ENCODE assay signal across 1 cellular context in the genomic region with DNA sequence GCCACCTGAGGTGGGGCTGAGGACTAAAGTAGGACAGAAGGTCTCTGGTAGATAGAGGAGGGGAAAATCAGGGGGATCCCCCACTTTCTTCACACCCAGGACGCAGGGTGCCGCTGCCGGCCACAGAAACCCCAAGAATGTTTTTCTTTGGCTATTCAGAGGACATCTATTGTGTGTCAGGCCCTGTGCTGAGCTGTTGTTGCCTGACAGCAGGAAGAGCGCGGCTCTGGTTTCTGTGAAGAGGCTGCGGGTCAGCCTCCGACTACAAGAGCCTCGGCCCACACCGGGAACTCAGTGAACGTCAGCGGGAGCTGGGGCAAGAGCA.
TF ChIP-seq lines count a peak whose summit lies in the region.

No MANE protein-coding gene starts in this region.

TF ChIP-seq in K562, 482 proteins besides CTCF, POLR2A, EP300 and RAD21 (continued from another document and continues in another):
- TF ChIP-seq ZNF609 (CRISPR knock-in tag; IDR thresholded peaks at IDR 0.05; ENCODE audit: borderline replicate concordance): no peak
- TF ChIP-seq NFXL1 (CRISPR knock-in tag; IDR thresholded peaks at IDR 0.05): no peak
- TF ChIP-seq MLLT1 (IDR thresholded peaks at IDR 0.05): no peak
- no peak for TF ChIP-seq ZNF134 (CRISPR knock-in tag; conservative IDR thresholded peaks at IDR 0.05)
- no peak for TF ChIP-seq YY1 (IDR thresholded peaks at IDR 0.05; ENCODE audit: borderline replicate concordance in 1 of 3, control insufficient read depth in 1 of 3, extremely low read depth in 1 of 3, insufficient read depth in 3 of 3, insufficient read length in 1 of 3, insufficient replicate concordance in 2 of 3, low read depth in 1 of 3, low read length in 2 of 3)
- TF ChIP-seq SAFB (IDR thresholded peaks at IDR 0.05; ENCODE audit: borderline replicate concordance, low read depth, low read length): no peak
- no peak for TF ChIP-seq TEAD4 (IDR thresholded peaks at IDR 0.05; ENCODE audit: low read length)
- no peak for TF ChIP-seq TEAD4 (CRISPR knock-in tag; IDR thresholded peaks at IDR 0.05; ENCODE audit: borderline replicate concordance)
- 0 out of 2 replicates have a peak, but pooled peaks have one; percentile 37 for TF ChIP-seq ZNF695 (CRISPR knock-in tag; IDR thresholded peaks at IDR 0.05)
- no peak for TF ChIP-seq ZNF778 (CRISPR knock-in tag; IDR thresholded peaks at IDR 0.05)
- peak; percentile 79; the same call in 1 of the 2 replicates for TF ChIP-seq ZNF644 (tag; IDR thresholded peaks at IDR 0.05; ENCODE audit: low read depth)
- no peak for TF ChIP-seq MECOM (CRISPR knock-in tag; IDR thresholded peaks at IDR 0.05)
- TF ChIP-seq ATF1 (CRISPR knock-in tag; IDR thresholded peaks at IDR 0.05): no peak
- no peak for TF ChIP-seq ATF1 (tag; IDR thresholded peaks at IDR 0.05)
- TF ChIP-seq ETV1 (tag; conservative IDR thresholded peaks at IDR 0.05; ENCODE audit: low read depth): no peak
- no peak for TF ChIP-seq ATF7 (IDR thresholded peaks at IDR 0.05)
- 0 out of 2 replicates have a peak, but pooled peaks have one; percentile 16 for TF ChIP-seq HDAC8 (tag; IDR thresholded peaks at IDR 0.05)
- no peak for TF ChIP-seq ELF2 (CRISPR knock-in tag; IDR thresholded peaks at IDR 0.05)
- TF ChIP-seq FOXJ2 (tag; IDR thresholded peaks at IDR 0.05): no peak; the same call in 1 of the 2 replicates
- no peak for TF ChIP-seq TFAP4 (CRISPR knock-in tag; IDR thresholded peaks at IDR 0.05; ENCODE audit: borderline replicate concordance)
- no peak for TF ChIP-seq SUPT5H (IDR thresholded peaks at IDR 0.05)
- TF ChIP-seq FOXK1 (CRISPR knock-in tag; IDR thresholded peaks at IDR 0.05; ENCODE audit: borderline replicate concordance): no peak
- TF ChIP-seq, protein P1, sequence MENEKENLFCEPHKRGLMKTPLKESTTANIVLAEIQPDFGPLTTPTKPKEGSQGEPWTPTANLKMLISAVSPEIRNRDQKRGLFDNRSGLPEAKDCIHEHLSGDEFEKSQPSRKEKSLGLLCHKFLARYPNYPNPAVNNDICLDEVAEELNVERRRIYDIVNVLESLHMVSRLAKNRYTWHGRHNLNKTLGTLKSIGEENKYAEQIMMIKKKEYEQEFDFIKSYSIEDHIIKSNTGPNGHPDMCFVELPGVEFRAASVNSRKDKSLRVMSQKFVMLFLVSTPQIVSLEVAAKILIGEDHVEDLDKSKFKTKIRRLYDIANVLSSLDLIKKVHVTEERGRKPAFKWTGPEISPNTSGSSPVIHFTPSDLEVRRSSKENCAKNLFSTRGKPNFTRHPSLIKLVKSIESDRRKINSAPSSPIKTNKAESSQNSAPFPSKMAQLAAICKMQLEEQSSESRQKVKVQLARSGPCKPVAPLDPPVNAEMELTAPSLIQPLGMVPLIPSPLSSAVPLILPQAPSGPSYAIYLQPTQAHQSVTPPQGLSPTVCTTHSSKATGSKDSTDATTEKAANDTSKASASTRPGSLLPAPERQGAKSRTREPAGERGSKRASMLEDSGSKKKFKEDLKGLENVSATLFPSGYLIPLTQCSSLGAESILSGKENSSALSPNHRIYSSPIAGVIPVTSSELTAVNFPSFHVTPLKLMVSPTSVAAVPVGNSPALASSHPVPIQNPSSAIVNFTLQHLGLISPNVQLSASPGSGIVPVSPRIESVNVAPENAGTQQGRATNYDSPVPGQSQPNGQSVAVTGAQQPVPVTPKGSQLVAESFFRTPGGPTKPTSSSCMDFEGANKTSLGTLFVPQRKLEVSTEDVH (IDR thresholded peaks at IDR 0.05; ENCODE audit: low read depth, partially characterized antibody): no peak
- TF ChIP-seq ZNF696 (CRISPR knock-in tag; conservative IDR thresholded peaks at IDR 0.05): no peak
- no peak for TF ChIP-seq BRCA1 (IDR thresholded peaks at IDR 0.05)
- TF ChIP-seq BRCA1 (CRISPR knock-in tag; IDR thresholded peaks at IDR 0.05): no peak
- TF ChIP-seq ZBTB40 (IDR thresholded peaks at IDR 0.05): no peak
- no peak for TF ChIP-seq ZBTB40 (CRISPR knock-in tag; IDR thresholded peaks at IDR 0.05)
- no peak for TF ChIP-seq NCOR1 (IDR thresholded peaks at IDR 0.05)
- TF ChIP-seq CHD2 (IDR thresholded peaks at IDR 0.05; ENCODE audit: low read depth, low read length): no peak
- TF ChIP-seq RBM39 (optimal IDR thresholded peaks at IDR 0.05; ENCODE audit: low read depth, low read length): peak; percentile 55
- TF ChIP-seq MCM7 (IDR thresholded peaks at IDR 0.05): no peak
- TF ChIP-seq GTF2F1 (IDR thresholded peaks at IDR 0.05; ENCODE audit: low read depth, low read length): 0 out of 2 replicates have a peak, but pooled peaks have one; percentile 18
- no peak for TF ChIP-seq RCOR1 (IDR thresholded peaks at IDR 0.05; ENCODE audit: borderline replicate concordance in 1 of 2, low read depth in 2 of 2, low read length in 2 of 2)
- TF ChIP-seq SNRNP70 (optimal IDR thresholded peaks at IDR 0.05; ENCODE audit: low read depth, low read length): no peak
- TF ChIP-seq HIVEP1 (CRISPR knock-in tag; IDR thresholded peaks at IDR 0.05): no peak
- TF ChIP-seq BCL6 (CRISPR knock-in tag; IDR thresholded peaks at IDR 0.05): 0 out of 2 replicates have a peak, but pooled peaks have one; percentile 18
- TF ChIP-seq TARDBP (IDR thresholded peaks at IDR 0.05): no peak
- TF ChIP-seq, protein P2, sequence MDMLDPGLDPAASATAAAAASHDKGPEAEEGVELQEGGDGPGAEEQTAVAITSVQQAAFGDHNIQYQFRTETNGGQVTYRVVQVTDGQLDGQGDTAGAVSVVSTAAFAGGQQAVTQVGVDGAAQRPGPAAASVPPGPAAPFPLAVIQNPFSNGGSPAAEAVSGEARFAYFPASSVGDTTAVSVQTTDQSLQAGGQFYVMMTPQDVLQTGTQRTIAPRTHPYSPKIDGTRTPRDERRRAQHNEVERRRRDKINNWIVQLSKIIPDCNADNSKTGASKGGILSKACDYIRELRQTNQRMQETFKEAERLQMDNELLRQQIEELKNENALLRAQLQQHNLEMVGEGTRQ (CRISPR knock-in tag; IDR thresholded peaks at IDR 0.05): no peak
- TF ChIP-seq RBM14 (IDR thresholded peaks at IDR 0.05; ENCODE audit: borderline replicate concordance, insufficient read depth, low read depth, low read length): no peak
- no peak for TF ChIP-seq HDAC3 (IDR thresholded peaks at IDR 0.05; ENCODE audit: borderline replicate concordance, partially characterized antibody)
- no peak for TF ChIP-seq KLF13 (tag; IDR thresholded peaks at IDR 0.05; ENCODE audit: borderline replicate concordance, low read depth)
- TF ChIP-seq MXI1 (IDR thresholded peaks at IDR 0.05; ENCODE audit: low read depth, low read length): no peak
- peak; percentile 80; the same call in 1 of the 2 replicates for TF ChIP-seq NR1H2 (CRISPR knock-in tag; IDR thresholded peaks at IDR 0.05)
- TF ChIP-seq ESRRA (IDR thresholded peaks at IDR 0.05; ENCODE audit: borderline replicate concordance, low read depth): no peak
- TF ChIP-seq MYBL2 (IDR thresholded peaks at IDR 0.05; ENCODE audit: low read depth): no peak
- TF ChIP-seq MYBL2 (CRISPR knock-in tag; IDR thresholded peaks at IDR 0.05; ENCODE audit: borderline replicate concordance): no peak
- TF ChIP-seq ELF4 (CRISPR knock-in tag; IDR thresholded peaks at IDR 0.05): no peak
